1 cellular context compared by ENCODE assay signal in genomic region chr1:169893645-169894423, GRCh38.
TF ChIP-seq lines count a peak whose summit lies in the region.

TSS of gene SCYL3 (minus strand) at chr1:169893896. CDS start at chr1:169888840, 5,056 bp downstream.

TF ChIP-seq in K562, 482 proteins besides CTCF, POLR2A, EP300 and RAD21 (continued from another document):
- peak; percentile 63 to 86 for TF ChIP-seq AFF1 (IDR thresholded peaks at IDR 0.05; ENCODE audit: low read depth in 1 of 2, partially characterized antibody in 2 of 2)
- TF ChIP-seq NKRF (IDR thresholded peaks at IDR 0.05; ENCODE audit: borderline replicate concordance) = no peak
- TF ChIP-seq PRDM10 (IDR thresholded peaks at IDR 0.05; ENCODE audit: partially characterized antibody) = peak; percentile 56
- TF ChIP-seq ZFP1 (CRISPR knock-in tag; IDR thresholded peaks at IDR 0.05) = 0 out of 2 replicates have a peak, but pooled peaks have one; percentile 10
- peak; percentile 81; the same call in 1 of the 2 replicates for TF ChIP-seq KAT7 (CRISPR knock-in tag; IDR thresholded peaks at IDR 0.05; ENCODE audit: borderline replicate concordance)
- peak; percentile 75; the same call in 1 of the 2 replicates for TF ChIP-seq KLF6 (CRISPR knock-in tag; IDR thresholded peaks at IDR 0.05; ENCODE audit: borderline replicate concordance)
- TF ChIP-seq JUN (IDR thresholded peaks at IDR 0.05; ENCODE audit: borderline replicate concordance, low read depth, low read length) = peak; percentile 89
- TF ChIP-seq JUN (CRISPR knock-in tag; IDR thresholded peaks at IDR 0.05; ENCODE audit: borderline replicate concordance) = no peak; the same call in 1 of the 2 replicates
- TF ChIP-seq, protein P1, sequence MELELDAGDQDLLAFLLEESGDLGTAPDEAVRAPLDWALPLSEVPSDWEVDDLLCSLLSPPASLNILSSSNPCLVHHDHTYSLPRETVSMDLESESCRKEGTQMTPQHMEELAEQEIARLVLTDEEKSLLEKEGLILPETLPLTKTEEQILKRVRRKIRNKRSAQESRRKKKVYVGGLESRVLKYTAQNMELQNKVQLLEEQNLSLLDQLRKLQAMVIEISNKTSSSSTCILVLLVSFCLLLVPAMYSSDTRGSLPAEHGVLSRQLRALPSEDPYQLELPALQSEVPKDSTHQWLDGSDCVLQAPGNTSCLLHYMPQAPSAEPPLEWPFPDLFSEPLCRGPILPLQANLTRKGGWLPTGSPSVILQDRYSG (tag; conservative IDR thresholded peaks at IDR 0.05; ENCODE audit: low read depth) = peak; percentile 98
- TF ChIP-seq TAF9B (IDR thresholded peaks at IDR 0.05; ENCODE audit: partially characterized antibody) = peak; percentile 59
- TF ChIP-seq ZNF134 (CRISPR knock-in tag; conservative IDR thresholded peaks at IDR 0.05) = peak; percentile 65; the same call in 1 of the 2 replicates
- peak; percentile 83 for TF ChIP-seq JUNB (CRISPR knock-in tag; conservative IDR thresholded peaks at IDR 0.05)
- TF ChIP-seq ELF2 (CRISPR knock-in tag; IDR thresholded peaks at IDR 0.05) = peak; percentile 99
- peak; percentile 62; the same call in 1 of the 2 replicates for TF ChIP-seq PATZ1 (CRISPR knock-in tag; IDR thresholded peaks at IDR 0.05; ENCODE audit: borderline replicate concordance)
- no peak for TF ChIP-seq SREBF1 (IDR thresholded peaks at IDR 0.05; ENCODE audit: borderline replicate concordance, low read depth, low read length)
- peak; percentile 67 for TF ChIP-seq POLR2B (IDR thresholded peaks at IDR 0.05; ENCODE audit: low read depth, partially characterized antibody)
- 0 out of 4 replicates have a peak, but pooled peaks of 1 of the 2 experiments have one; percentile 10 for TF ChIP-seq TBL1XR1 (IDR thresholded peaks at IDR 0.05; ENCODE audit: low read length in 2 of 2)
- TF ChIP-seq ZNF121 (CRISPR knock-in tag; conservative IDR thresholded peaks at IDR 0.05) = 0 out of 2 replicates have a peak, but pooled peaks have one; percentile 11
- peak; percentile 99 for TF ChIP-seq SNIP1 (IDR thresholded peaks at IDR 0.05; ENCODE audit: low read depth)
- TF ChIP-seq ARID2 (IDR thresholded peaks at IDR 0.05) = no peak
- TF ChIP-seq BHLHE40 (IDR thresholded peaks at IDR 0.05; ENCODE audit: low read length) = peak; percentile 38
- peak; percentile 9; the same call in 1 of the 2 replicates for TF ChIP-seq ERF (CRISPR knock-in tag; IDR thresholded peaks at IDR 0.05)
- peak; percentile 27 for TF ChIP-seq CCNT2 (IDR thresholded peaks at IDR 0.05; ENCODE audit: borderline replicate concordance, extremely low read depth, insufficient read length, low read depth, low read length)
- peak; percentile 55 for TF ChIP-seq PML (IDR thresholded peaks at IDR 0.05; ENCODE audit: low read length)
- TF ChIP-seq HMGN3 (IDR thresholded peaks at IDR 0.05; ENCODE audit: borderline replicate concordance, extremely low read depth, insufficient read length, low read depth, low read length) = no peak
- TF ChIP-seq, protein P2, sequence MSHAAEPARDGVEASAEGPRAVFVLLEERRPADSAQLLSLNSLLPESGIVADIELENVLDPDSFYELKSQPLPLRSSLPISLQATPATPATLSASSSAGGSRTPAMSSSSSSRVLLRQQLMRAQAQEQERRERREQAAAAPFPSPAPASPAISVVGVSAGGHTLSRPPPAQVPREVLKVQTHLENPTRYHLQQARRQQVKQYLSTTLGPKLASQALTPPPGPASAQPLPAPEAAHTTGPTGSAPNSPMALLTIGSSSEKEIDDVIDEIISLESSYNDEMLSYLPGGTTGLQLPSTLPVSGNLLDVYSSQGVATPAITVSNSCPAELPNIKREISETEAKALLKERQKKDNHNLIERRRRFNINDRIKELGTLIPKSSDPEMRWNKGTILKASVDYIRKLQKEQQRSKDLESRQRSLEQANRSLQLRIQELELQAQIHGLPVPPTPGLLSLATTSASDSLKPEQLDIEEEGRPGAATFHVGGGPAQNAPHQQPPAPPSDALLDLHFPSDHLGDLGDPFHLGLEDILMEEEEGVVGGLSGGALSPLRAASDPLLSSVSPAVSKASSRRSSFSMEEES (CRISPR knock-in tag; IDR thresholded peaks at IDR 0.05) = no peak
- TF ChIP-seq ZFX (CRISPR knock-in tag; IDR thresholded peaks at IDR 0.05) = peak; percentile 99
- no peak; the same call in 1 of the 2 replicates for TF ChIP-seq ATF1 (CRISPR knock-in tag; IDR thresholded peaks at IDR 0.05)
- TF ChIP-seq ATF1 (tag; IDR thresholded peaks at IDR 0.05) = peak; percentile 99
- peak; percentile 98 for TF ChIP-seq KLF1 (tag; IDR thresholded peaks at IDR 0.05)
- TF ChIP-seq FOS (IDR thresholded peaks at IDR 0.05; ENCODE audit: extremely low read depth, insufficient read length) = peak; percentile 28
- TF ChIP-seq ZZZ3 (IDR thresholded peaks at IDR 0.05) = peak; percentile 86
- peak; percentile 66 for TF ChIP-seq SOX6 (IDR thresholded peaks at IDR 0.05)
